ENCODE assay signal across 15 cellular contexts in the genomic region with DNA sequence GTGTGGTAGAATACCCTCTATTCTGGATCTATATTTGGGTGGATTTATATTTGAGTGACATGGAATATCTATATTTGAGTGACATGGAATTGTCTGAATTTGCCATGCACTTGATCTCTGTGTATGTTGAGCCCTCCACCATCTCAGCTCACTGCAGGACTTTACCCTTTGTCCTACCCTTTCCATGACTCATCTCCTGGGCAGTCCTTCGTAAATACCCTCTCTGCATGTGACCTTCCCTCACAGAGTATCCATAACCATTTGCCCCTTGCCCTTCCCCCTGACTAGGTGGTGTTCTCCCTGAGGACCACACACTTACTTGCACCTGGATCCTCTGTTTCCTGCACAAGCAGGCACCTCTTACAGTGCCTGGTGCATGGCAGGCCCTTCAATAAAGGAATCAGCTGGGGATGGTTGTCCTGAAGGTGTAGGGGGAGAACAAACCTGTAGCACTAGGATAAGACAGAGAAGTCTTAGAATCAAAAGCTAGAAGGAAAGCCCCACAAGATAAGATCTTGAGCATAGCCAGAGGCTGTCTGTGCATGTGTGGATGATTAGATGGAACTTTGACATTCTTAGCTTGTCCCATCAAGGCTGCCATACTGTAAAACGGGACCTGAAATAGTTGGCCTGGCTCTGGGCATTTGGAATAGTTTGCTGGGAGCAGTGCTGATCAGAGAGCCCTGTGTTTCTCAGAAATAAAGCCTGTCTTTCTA.
A peak's percentile ranks its signal among the peaks of the same experiment; 100 is the strongest.
DNase-seq lines count a peak whose midpoint lies in the region; ATAC-seq, FAIRE-seq and TF ChIP-seq lines count a peak whose summit lies in the region.
"Had no signal": no experiment of that assay in that cellular context is flagged by ENCODE, and none has a peak within 500 bp of the region (broad histone marks: within the 10 kb centered on the region; RNA-seq: fewer than 3 reads in every experiment).

No MANE protein-coding gene starts in this region.

- TF ChIP-seq EP300 in esophagus muscularis mucosa (IDR thresholded peaks at IDR 0.05) = no peak

- CTCF ChIA-PET in HCT116 (lab: Charles Lee) = no interaction called here

- ATAC-seq in HCT116 (no peak), GM18867 (IDR thresholded peaks at IDR 0.05; ENCODE audit: unreplicated experiment) (no peak)
- ATAC-seq: GM23338 had no signal

- H3K4me3 ChIP-seq in HCT116 (replicated peaks in 1 of 2; ENCODE audit: low read depth in 1 of 2, low read length in 2 of 2) (no peak overlapping the region), esophagus muscularis mucosa (no peak overlapping the region), small intestine (ENCODE audit: low read depth in 1 of 2, low read length in 2 of 2) (no peak overlapping the region)
- H3K4me3 ChIP-seq: GM23338 had no signal

- H2AFZ ChIP-seq in HCT116 (ENCODE audit: low read depth, low read length, poor library complexity, severe bottlenecking) = no peak overlapping the region
- H2AFZ ChIP-seq: GM23338 had no signal

- H3K4me2 ChIP-seq in HCT116 (ENCODE audit: low read length) = 0 out of 2 replicates have a peak overlapping the region, but pooled peaks have one; percentile 5
- H3K4me2 ChIP-seq: GM23338, SK-N-SH had no signal

- no peaks in the 10 kb centered on the region for H3K79me2 ChIP-seq in HCT116 (ENCODE audit: insufficient read depth, low read length)

- RAD21 ChIA-PET in HCT116 (lab: Charles Lee; ENCODE audit: low non-redundant PET in 1 of 2, low total read pairs in 2 of 2, uncharacterized antibody in 2 of 2, unreplicated experiment in 2 of 2) = no interaction called here

- H3K4me1 ChIP-seq in HCT116 (ENCODE audit: control insufficient read depth in 1 of 2, insufficient read depth in 2 of 2, low read length in 2 of 2) = peaks cover 7% of the 10 kb centered on the region in 2 experiments; a peak in 2 of 4 replicates
- no peaks in the 10 kb centered on the region for H3K4me1 ChIP-seq in esophagus muscularis mucosa
- H3K4me1 ChIP-seq in small intestine (ENCODE audit: control insufficient read depth in 2 of 2, insufficient read depth in 1 of 2, low read depth in 1 of 2, low read length in 1 of 2) = no peaks in the 10 kb centered on the region

- H3K27ac ChIP-seq in HCT116 (ENCODE audit: low read depth, low read length) (no peak overlapping the region), esophagus muscularis mucosa (replicated peaks in 1 of 4) (no peak overlapping the region), small intestine (ENCODE audit: low read depth in 1 of 2, low read length in 1 of 2) (no peak overlapping the region)

- no peak for DNase-seq in HCT116 (ENCODE audit: low read depth, low spot score)
- peak; percentile 18 for DNase-seq in NCI-H69 (lab: John Stamatoyannopoulos, UW)
- DNase-seq in esophagus muscularis mucosa (ENCODE audit: extremely low spot score) = peak; percentile 47
- peak; percentile 70 for DNase-seq in small intestine
- no peak for DNase-seq in middle frontal gyrus (ENCODE audit: extremely low spot score, low spot score)
- no peak for DNase-seq in NOMO-1 treated with DMSO at 0.1 percent for 48 hours (lab: John Stamatoyannopoulos, UW; ENCODE audit: unreplicated experiment)
- DNase-seq: BE2C; CD4-positive, alpha-beta memory T cell; Karpas-422; NCI-H1417; NCI-H1930; NCI-H510A treated with DMSO at 0.1 percent for 48 hours; SK-N-SH had no signal

- no TSS peak for BruUV-seq in HCT116 (replicated peaks; lab: Mats Ljungman, UMichigan)

- no peaks in the 10 kb centered on the region for H3K27me3 ChIP-seq in HCT116 (ENCODE audit: insufficient read depth, low read length)
- H3K27me3 ChIP-seq in esophagus muscularis mucosa = no peaks in the 10 kb centered on the region
- H3K27me3 ChIP-seq in small intestine (ENCODE audit: control insufficient read depth in 2 of 2, insufficient read depth in 2 of 2, low read length in 2 of 2) = no peaks in the 10 kb centered on the region
- H3K27me3 ChIP-seq: BE2C had no signal

- no peaks in the 10 kb centered on the region for H4K20me1 ChIP-seq in HCT116 (ENCODE audit: insufficient read depth)

- 93% methylated on average over 2 of the region's 2 CpGs for WGBS in esophagus muscularis mucosa
- WGBS in small intestine, 3 donors = 48 to 65% (median 49%) methylated on average over 2 of the region's 2 CpGs

- H3K9ac ChIP-seq in HCT116 (ENCODE audit: low read length) = no peak overlapping the region
- H3K9ac ChIP-seq: SK-N-SH had no signal

- TF ChIP-seq RAD21 in HCT116 (IDR thresholded peaks at IDR 0.05; ENCODE audit: low read depth) = no peak

- H3K9me3 ChIP-seq in HCT116 (ENCODE audit: control insufficient read depth in 1 of 2, insufficient read depth in 1 of 2, low read depth in 1 of 2, low read length in 2 of 2) (no peaks in the 10 kb centered on the region), esophagus muscularis mucosa (no peaks in the 10 kb centered on the region), small intestine (ENCODE audit: control insufficient read depth, low read depth) (no peaks in the 10 kb centered on the region)
- H3K9me3 ChIP-seq: BE2C, SK-N-SH had no signal

- H3K36me3 ChIP-seq in HCT116 (ENCODE audit: control insufficient read depth in 1 of 2, insufficient read depth in 2 of 2, low read length in 2 of 2) = no peaks in the 10 kb centered on the region; a peak in 1 of 4 replicates
- no peaks in the 10 kb centered on the region for H3K36me3 ChIP-seq in esophagus muscularis mucosa
- H3K36me3 ChIP-seq in small intestine (ENCODE audit: control insufficient read depth in 2 of 2, insufficient read depth in 2 of 2, low read length in 2 of 2) = no peaks in the 10 kb centered on the region
- H3K36me3 ChIP-seq: BE2C had no signal

- intact Hi-C loops in HCT116 (cut with micrococcal nuclease) (no loop called here), esophagus muscularis mucosa (cut with DNase I) (no loop called here)

- TF ChIP-seq CTCF in HCT116 (IDR thresholded peaks at IDR 0.05 in 2 of 3, conservative IDR thresholded peaks at IDR 0.05 in 1 of 3; ENCODE audit: borderline replicate concordance in 1 of 3, insufficient read depth in 1 of 3, low read depth in 2 of 3, low read length in 2 of 3) (no peak), esophagus muscularis mucosa (IDR thresholded peaks at IDR 0.05) (no peak)

- POLR2A ChIA-PET in HCT116 (lab: Charles Lee) = no interaction called here

- TF ChIP-seq POLR2A in HCT116 (IDR thresholded peaks at IDR 0.05; ENCODE audit: borderline replicate concordance, extremely low read depth, insufficient read depth, insufficient read length) (no peak), esophagus muscularis mucosa (IDR thresholded peaks at IDR 0.05; ENCODE audit: low read depth) (no peak)

- no peak for FAIRE-seq in small intestine (lab: Jason Lieb, UNC)

- no peaks in the 10 kb centered on the region for H3K9me2 ChIP-seq in HCT116 (ENCODE audit: insufficient read depth)
- H3K9me2 ChIP-seq: SK-N-SH had no signal

TF ChIP-seq in HCT116, 20 proteins besides CTCF, POLR2A, EP300 and RAD21:
- TF ChIP-seq, protein P1, sequence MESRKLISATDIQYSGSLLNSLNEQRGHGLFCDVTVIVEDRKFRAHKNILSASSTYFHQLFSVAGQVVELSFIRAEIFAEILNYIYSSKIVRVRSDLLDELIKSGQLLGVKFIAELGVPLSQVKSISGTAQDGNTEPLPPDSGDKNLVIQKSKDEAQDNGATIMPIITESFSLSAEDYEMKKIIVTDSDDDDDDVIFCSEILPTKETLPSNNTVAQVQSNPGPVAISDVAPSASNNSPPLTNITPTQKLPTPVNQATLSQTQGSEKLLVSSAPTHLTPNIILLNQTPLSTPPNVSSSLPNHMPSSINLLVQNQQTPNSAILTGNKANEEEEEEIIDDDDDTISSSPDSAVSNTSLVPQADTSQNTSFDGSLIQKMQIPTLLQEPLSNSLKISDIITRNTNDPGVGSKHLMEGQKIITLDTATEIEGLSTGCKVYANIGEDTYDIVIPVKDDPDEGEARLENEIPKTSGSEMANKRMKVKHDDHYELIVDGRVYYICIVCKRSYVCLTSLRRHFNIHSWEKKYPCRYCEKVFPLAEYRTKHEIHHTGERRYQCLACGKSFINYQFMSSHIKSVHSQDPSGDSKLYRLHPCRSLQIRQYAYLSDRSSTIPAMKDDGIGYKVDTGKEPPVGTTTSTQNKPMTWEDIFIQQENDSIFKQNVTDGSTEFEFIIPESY (IDR thresholded peaks at IDR 0.05; ENCODE audit: extremely low read depth, insufficient replicate concordance, low read length) = no peak
- TF ChIP-seq SP1 (IDR thresholded peaks at IDR 0.05; ENCODE audit: low read depth) = no peak
- no peak for TF ChIP-seq EZH2 (IDR thresholded peaks at IDR 0.05)
- no peak for TF ChIP-seq CBX3 (IDR thresholded peaks at IDR 0.05; ENCODE audit: low read depth)
- TF ChIP-seq EGR1 (IDR thresholded peaks at IDR 0.05; ENCODE audit: low read depth) = no peak
- TF ChIP-seq TCF7L2 (IDR thresholded peaks at IDR 0.05; ENCODE audit: borderline replicate concordance, extremely low read depth, insufficient read depth, insufficient read length) = no peak
- TF ChIP-seq, protein P2, sequence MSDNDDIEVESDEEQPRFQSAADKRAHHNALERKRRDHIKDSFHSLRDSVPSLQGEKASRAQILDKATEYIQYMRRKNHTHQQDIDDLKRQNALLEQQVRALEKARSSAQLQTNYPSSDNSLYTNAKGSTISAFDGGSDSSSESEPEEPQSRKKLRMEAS (IDR thresholded peaks at IDR 0.05) = no peak

Comparison
In these comparisons a context has a peak if more than half of its experiments do, and no peak if none do; other contexts are left out.
1. DNase-seq: peak in NCI-H69 (single experiment), esophagus muscularis mucosa (single experiment) and small intestine (single experiment); none in HCT116 (single experiment), middle frontal gyrus (single experiment) and NOMO-1 treated with DMSO at 0.1 percent for 48 hours (single experiment).